In genomic region chr20:45959126-45959525, GRCh38 we compare ENCODE assay signal across 17 cellular contexts. TPM values are rescaled to one million over a fixed set of nuclear protein-coding genes. Genes with fewer than 3 reads are reported as not detected.
"Had no signal": no experiment of that assay in that cellular context is flagged by ENCODE, and none has a peak within 500 bp of the region (broad histone marks: within the 10 kb centered on the region; RNA-seq: fewer than 3 reads in every experiment).

No MANE protein-coding gene starts in this region.

- ATAC-seq: activated CD8-positive, alpha-beta memory T cell treated with anti-CD3 and anti-CD28 coated beads, Interleukin-2, amount 10 ng/mL, durations not matched to agents 7 days and 5 days; activated T-helper 17 cell treated with anti-CD3 and anti-CD28 coated beads, Interleukin-2, amount 50 U/mL, for 72 hours; natural killer cell treated with Interleukin-12 subunit alpha and Interleukin-12 subunit beta and Interleukin-15 and Interleukin-18, amount 100 ng/mL, for 72 hours had no signal

- H3K4me1 ChIP-seq: esophagus muscularis mucosa, transverse colon had no signal

- DNase-seq: activated B cell treated with CpG ODN at 0.5 μM for 24 hours; activated CD4-positive, alpha-beta memory T cell treated with anti-CD3 and anti-CD28 coated beads, Interleukin-2, amount 10 ng/mL, durations not matched to agents 7 days and 5 days; activated CD4-positive, alpha-beta T cell treated with anti-CD3 and anti-CD28 coated beads for 48 hours; activated CD8-positive, alpha-beta memory T cell treated with anti-CD3 and anti-CD28 coated beads, Interleukin-2, amount 10 ng/mL, durations not matched to agents 7 days and 5 days; activated naive CD4-positive, alpha-beta T cell; anterior cingulate cortex; brain microvascular endothelial cell; cerebellar nuclear complex; effector CD4-positive, alpha-beta T cell; immature natural killer cell; retina; transverse colon had no signal

- FAIRE-seq: endothelial cell of umbilical vein had no signal

- H3K27ac ChIP-seq: brain microvascular endothelial cell, esophagus muscularis mucosa, transverse colon had no signal

- H3K9me3 ChIP-seq: esophagus muscularis mucosa, transverse colon had no signal

- H3K4me3 ChIP-seq: esophagus muscularis mucosa, transverse colon had no signal

- H3K27me3 ChIP-seq: brain microvascular endothelial cell, esophagus muscularis mucosa, transverse colon had no signal

RNA-seq across cellular contexts. Expression of gene MMP9, which starts 49.6 kb away (rescaled TPM):
- total RNA-seq: activated T-helper 17 cell treated with anti-CD3 and anti-CD28 coated beads, Interleukin-2, amount 50 U/mL, for 72 hours; endothelial cell of umbilical vein; mesothelial cell of epicardium had no signal
- polyA plus RNA-seq: endothelial cell of umbilical vein had no signal
